ENCODE assay signal across 25 cellular contexts in genomic region chr21:21297211-21297610, GRCh38.
"Had no signal": no experiment of that assay in that cellular context is flagged by ENCODE, and none has a peak within 500 bp of the region (broad histone marks: within the 10 kb centered on the region; RNA-seq: fewer than 3 reads in every experiment).

No MANE protein-coding gene starts in this region.

- H3K27me3 ChIP-seq: colonic mucosa, esophagus muscularis mucosa, esophagus squamous epithelium, foreskin keratinocyte, gastrocnemius medialis, gastroesophageal sphincter, heart left ventricle, heart right ventricle, hepatocyte had no signal

- H3K36me3 ChIP-seq: colonic mucosa, esophagus muscularis mucosa, esophagus squamous epithelium, gastrocnemius medialis, gastroesophageal sphincter, heart left ventricle, heart right ventricle had no signal

- H3K9me3 ChIP-seq: colonic mucosa, esophagus muscularis mucosa, esophagus squamous epithelium, gastrocnemius medialis, gastroesophageal sphincter, heart left ventricle had no signal

- H3K4me3 ChIP-seq: colonic mucosa, coronary artery, esophagus muscularis mucosa, esophagus squamous epithelium, gastrocnemius medialis, gastroesophageal sphincter, heart left ventricle, heart right ventricle, hepatocyte had no signal

- H2AFZ ChIP-seq: hepatocyte had no signal

- ATAC-seq: effector memory CD8-positive, alpha-beta T cell; esophagus mucosa; foreskin keratinocyte; gastrocnemius medialis; gastroesophageal sphincter; heart left ventricle; heart right ventricle had no signal

- H3K4me1 ChIP-seq: colonic mucosa, esophagus muscularis mucosa, esophagus squamous epithelium, foreskin keratinocyte, gastrocnemius medialis, gastroesophageal sphincter, heart left ventricle, heart right ventricle had no signal

- H3K27ac ChIP-seq: colonic mucosa, coronary artery, epithelial cell of prostate, esophagus muscularis mucosa, esophagus squamous epithelium, foreskin keratinocyte, gastrocnemius medialis, gastroesophageal sphincter, heart left ventricle, heart right ventricle, hepatocyte had no signal

- H3K4me2 ChIP-seq: hepatocyte had no signal

- H3K79me2 ChIP-seq: hepatocyte had no signal

- DNase-seq: colonic mucosa; cortex of kidney; dermis blood vessel endothelial cell; effector CD4-positive, alpha-beta T cell; effector CD8-positive, alpha-beta T cell; effector memory CD4-positive, alpha-beta T cell; effector memory CD8-positive, alpha-beta T cell; endodermal cell; erythroblast; esophagus squamous epithelium; foreskin fibroblast; foreskin keratinocyte; foreskin melanocyte; gastrocnemius medialis; glutamatergic neuron; head of caudate nucleus; heart left ventricle; heart right ventricle; hippocampal formation had no signal
